In genomic region chr16:66954097-66954659, GRCh38 we compare ENCODE assay signal across 8 cellular contexts. TPM values are rescaled to one million over a fixed set of nuclear protein-coding genes. Genes with fewer than 3 reads are reported as not detected.
A peak's percentile ranks its signal among the peaks of the same experiment; 100 is the strongest.
DNase-seq lines count a peak whose midpoint lies in the region; ATAC-seq and TF ChIP-seq lines count a peak whose summit lies in the region.

No MANE protein-coding gene starts in this region.

- peaks cover 10% of the 10 kb centered on the region for H3K4me1 ChIP-seq in HAP-1

- intact Hi-C loops in CD4-positive, alpha-beta T cell (cut with DNase I, micrococcal nuclease): loop anchor here (1.0 to 5.0 kb wide), 3 partner anchors 57 to 231 kb away; no protein-coding TSS in a partner anchor
- intact Hi-C loops in activated CD4-positive, alpha-beta T cell treated with anti-CD3 and anti-CD28 coated beads for 36 hours (cut with DNase I, micrococcal nuclease): loop anchor here in 1 of 2 experiments (1.0 kb wide), 4 partner anchors 23 to 231 kb away; no protein-coding TSS in a partner anchor

- peaks cover 4% of the 10 kb centered on the region for H3K4me1 Mint-ChIP-seq in CD4-positive, alpha-beta T cell (ENCODE audit: low read depth)
- peaks cover 9% of the 10 kb centered on the region for H3K4me1 Mint-ChIP-seq in activated CD4-positive, alpha-beta T cell treated with anti-CD3 and anti-CD28 coated beads for 36 hours

- no peak overlapping the region for H3K4me3 ChIP-seq in HAP-1

- no peaks in the 10 kb centered on the region for H3K36me3 ChIP-seq in HAP-1 (replicated peaks)

- H3K9me3 Mint-ChIP-seq in CD4-positive, alpha-beta T cell: no peaks in the 10 kb centered on the region
- peaks cover 6% of the 10 kb centered on the region for H3K9me3 Mint-ChIP-seq in activated CD4-positive, alpha-beta T cell treated with anti-CD3 and anti-CD28 coated beads for 36 hours (ENCODE audit: low read depth)

- in situ Hi-C loops in HAP-1 (cut with MboI; ENCODE audit: low sequenced_read_pairs): no loop called here

- TF ChIP-seq CTCF in CD4-positive, alpha-beta T cell (IDR thresholded peaks at IDR 0.05): peak; percentile 79

- no peaks in the 10 kb centered on the region for H3K36me3 Mint-ChIP-seq in CD4-positive, alpha-beta T cell (ENCODE audit: low read depth)
- no peaks in the 10 kb centered on the region for H3K36me3 Mint-ChIP-seq in activated CD4-positive, alpha-beta T cell treated with anti-CD3 and anti-CD28 coated beads for 36 hours (ENCODE audit: low read depth)

- H3K27ac ChIP-seq in CD4-positive, alpha-beta T cell (ENCODE audit: low read depth, low read length): no peak overlapping the region

- no peak overlapping the region for H3K4me3 Mint-ChIP-seq in CD4-positive, alpha-beta T cell
- no peak overlapping the region for H3K4me3 Mint-ChIP-seq in activated CD4-positive, alpha-beta T cell treated with anti-CD3 and anti-CD28 coated beads for 36 hours

- H3K27ac Mint-ChIP-seq in CD4-positive, alpha-beta T cell: no peak overlapping the region
- no peak overlapping the region for H3K27ac Mint-ChIP-seq in activated CD4-positive, alpha-beta T cell treated with anti-CD3 and anti-CD28 coated beads for 36 hours

- H3K27me3 ChIP-seq in CD4-positive, alpha-beta T cell (ENCODE audit: control insufficient read depth, insufficient read depth, low read length): peaks cover 17% of the 10 kb centered on the region
- no peaks in the 10 kb centered on the region for H3K27me3 ChIP-seq in HAP-1 (ENCODE audit: low read depth)

- ATAC-seq in CD4-positive, alpha-beta T cell (ENCODE audit: poor library complexity): peak; percentile 95
- peak; percentile 85 for ATAC-seq in activated CD4-positive, alpha-beta T cell treated with anti-CD3 and anti-CD28 coated beads for 36 hours
- no peak for ATAC-seq in HG02642 (IDR thresholded peaks at IDR 0.05; ENCODE audit: poor library complexity, unreplicated experiment)

- POLR2A ChIA-PET in CD4-positive, alpha-beta T cell (lab: Charles Lee): interaction anchor here (0.6 to 1.6 kb wide), 2 partner anchors 197 to 206 kb away, joined by 4 to 5 read pairs; partner anchors contain the start of genes B3GNT9, FBXL8 and TRADD
- POLR2A ChIA-PET in activated CD4-positive, alpha-beta T cell treated with anti-CD3 and anti-CD28 coated beads for 36 hours (lab: Charles Lee): interaction anchor here (1.1 kb wide), 1 partner anchor 14 kb away, joined by 3 read pairs; no protein-coding TSS in a partner anchor

- H3K9me3 ChIP-seq in CD4-positive, alpha-beta T cell (ENCODE audit: control insufficient read depth, low read length): no peaks in the 10 kb centered on the region
- H3K9me3 ChIP-seq in HAP-1: no peaks in the 10 kb centered on the region

- peaks cover 47% of the 10 kb centered on the region for H3K27me3 Mint-ChIP-seq in CD4-positive, alpha-beta T cell
- H3K27me3 Mint-ChIP-seq in activated CD4-positive, alpha-beta T cell treated with anti-CD3 and anti-CD28 coated beads for 36 hours: peaks cover 28% of the 10 kb centered on the region

- CTCF ChIA-PET in CD4-positive, alpha-beta T cell (lab: Charles Lee): interaction anchor here (0.6 to 1.3 kb wide), 8 partner anchors 15 to 253 kb away, joined by 3 to 5 read pairs (median 3); no protein-coding TSS in a partner anchor
- CTCF ChIA-PET in activated CD4-positive, alpha-beta T cell treated with anti-CD3 and anti-CD28 coated beads for 36 hours (lab: Charles Lee): interaction anchor here (0.7 to 2.5 kb wide), 26 partner anchors 9 to 330 kb away, joined by 3 to 19 read pairs (median 4); partner anchors contain the start of genes B3GNT9, FBXL8 and TRADD

- DNase-seq in CD4-positive, alpha-beta T cell: peak; percentile 52 to 75 (median 67)
- DNase-seq in HAP-1 (ENCODE audit: low spot score in 2 of 2) (peak; percentile 74 to 88), NCI-H510A (lab: John Stamatoyannopoulos, UW) (peak; percentile 18), cerebellum (ENCODE audit: low spot score) (peak; percentile 85), left kidney (ENCODE audit: low read depth, low spot score) (peak; percentile 91)
- DNase-seq in activated CD4-positive, alpha-beta T cell treated with anti-CD3 and anti-CD28 coated beads for 36 hours: peak; percentile 87
- peak; percentile 79 for DNase-seq in stimulated activated CD4-positive, alpha-beta T cell treated with anti-CD3 and anti-CD28 coated beads, Interleukin-4, amount 100 ng/mL, for 1 hour

RNA-seq across cellular contexts. Expression of gene CES3, which starts 6.9 kb away (rescaled TPM):
- total RNA-seq in CD4-positive, alpha-beta T cell: 1 to 10 TPM; 1.1 to 1.3 TPM
- total RNA-seq in activated CD4-positive, alpha-beta T cell treated with anti-CD3 and anti-CD28 coated beads for 36 hours: 1 to 10 TPM; 1.6 to 1.9 TPM
- 1.5 TPM for total RNA-seq in cerebellum

RNA-seq across cellular contexts. Expression of gene CES2, which starts 18.9 kb away (rescaled TPM):
- total RNA-seq in CD4-positive, alpha-beta T cell: 10 to 100 TPM; 59.3 to 62.6 TPM
- total RNA-seq in activated CD4-positive, alpha-beta T cell treated with anti-CD3 and anti-CD28 coated beads for 36 hours: 10 to 100 TPM; 30.5 to 31.6 TPM
- total RNA-seq in cerebellum: 32.0 TPM

RNA-seq across cellular contexts. Expression of gene CIAO2B, which starts 20.0 kb away (rescaled TPM):
- total RNA-seq in CD4-positive, alpha-beta T cell: 10 to 100 TPM; 58.6 to 70.4 TPM
- total RNA-seq in activated CD4-positive, alpha-beta T cell treated with anti-CD3 and anti-CD28 coated beads for 36 hours: 100 to 1,000 TPM; 171 to 186 TPM
- 60.5 TPM for total RNA-seq in cerebellum

RNA-seq across cellular contexts. Expression of gene RRAD, which starts 28.8 kb away (rescaled TPM):
- total RNA-seq in CD4-positive, alpha-beta T cell: under 1 TPM; 0.28 to 0.49 TPM
- under 1 TPM; 0.19 to 0.55 TPM for total RNA-seq in activated CD4-positive, alpha-beta T cell treated with anti-CD3 and anti-CD28 coated beads for 36 hours
- total RNA-seq in cerebellum: 1.1 TPM

RNA-seq across cellular contexts. Expression of gene CES4A, which starts 34.2 kb away (rescaled TPM):
- 10 to 100 TPM; 14.9 to 16.0 TPM for total RNA-seq in CD4-positive, alpha-beta T cell
- total RNA-seq in activated CD4-positive, alpha-beta T cell treated with anti-CD3 and anti-CD28 coated beads for 36 hours: 10 to 100 TPM; 13.5 to 15.7 TPM
- 16.6 TPM for total RNA-seq in cerebellum

Comparison
In these comparisons a context has a peak if more than half of its experiments do, and no peak if none do; other contexts are left out.
1. DNase-seq: peak in every context shown above with its lines; median percentile 91 in left kidney; 87 in activated CD4-positive, alpha-beta T cell treated with anti-CD3 and anti-CD28 coated beads for 36 hours; 85 in cerebellum; 81 in HAP-1; 79 in stimulated activated CD4-positive, alpha-beta T cell treated with anti-CD3 and anti-CD28 coated beads, Interleukin-4, amount 100 ng/mL, for 1 hour; 67 in CD4-positive, alpha-beta T cell; 18 in NCI-H510A.